ENCODE assay signal across 11 cellular contexts in genomic region chr6:136753624-136754023, GRCh38. TPM values are rescaled to one million over a fixed set of nuclear protein-coding genes. Genes with fewer than 3 reads are reported as not detected.
DNase-seq lines count a peak whose midpoint lies in the region; ATAC-seq and TF ChIP-seq lines count a peak whose summit lies in the region.
"Had no signal": no experiment of that assay in that cellular context is flagged by ENCODE, and none has a peak within 500 bp of the region (broad histone marks: within the 10 kb centered on the region; RNA-seq: fewer than 3 reads in every experiment).

No MANE protein-coding gene starts in this region.

- peak; percentile 53 to 74 (median 64) for DNase-seq in CD4-positive, alpha-beta T cell
- DNase-seq in activated CD4-positive, alpha-beta T cell treated with anti-CD3 and anti-CD28 coated beads, Interleukin-2, amount 10 ng/mL, durations not matched to agents 24 days and 14 days, result peak; percentile 92
- DNase-seq in activated naive CD4-positive, alpha-beta T cell treated with anti-CD3 and anti-CD28 coated beads, Interleukin-2, amount 50 U/mL, for 16 hours, result peak; percentile 59
- DNase-seq in stimulated activated CD4-positive, alpha-beta T cell treated with anti-CD3 and anti-CD28 coated beads, Interleukin-12 subunit alpha, Interleukin-12 subunit beta, amount 100 ng/mL, for 4 hours, result peak; percentile 27
- DNase-seq in testis, result no peak
- no peak for DNase-seq in HEK293T (ENCODE audit: extremely low spot score)
- DNase-seq: amniotic stem cell, NCI-H187 treated with DMSO at 0.1 percent for 48 hours had no signal

- no peak overlapping the region for H3K27ac ChIP-seq in CD4-positive, alpha-beta T cell (ENCODE audit: low read depth, low read length)
- no peak overlapping the region for H3K27ac ChIP-seq in testis
- H3K27ac ChIP-seq: RWPE1 had no signal

- H3K4me3 Mint-ChIP-seq in CD4-positive, alpha-beta T cell, result peak overlapping the region; percentile 7
- peak overlapping the region; percentile 58 for H3K4me3 Mint-ChIP-seq in activated CD4-positive, alpha-beta T cell treated with anti-CD3 and anti-CD28 coated beads, Interleukin-2, amount 10 ng/mL, durations not matched to agents 24 days and 14 days

- H3K27me3 ChIP-seq in CD4-positive, alpha-beta T cell (ENCODE audit: control insufficient read depth, insufficient read depth, low read length), result no peaks in the 10 kb centered on the region
- H3K27me3 ChIP-seq in testis, result no peaks in the 10 kb centered on the region

- H3K27me3 Mint-ChIP-seq in CD4-positive, alpha-beta T cell, result no peaks in the 10 kb centered on the region
- no peaks in the 10 kb centered on the region for H3K27me3 Mint-ChIP-seq in activated CD4-positive, alpha-beta T cell treated with anti-CD3 and anti-CD28 coated beads, Interleukin-2, amount 10 ng/mL, durations not matched to agents 24 days and 14 days

- TF ChIP-seq CTCF in CD4-positive, alpha-beta T cell (IDR thresholded peaks at IDR 0.05), result no peak
- no peak for TF ChIP-seq CTCF in testis (IDR thresholded peaks at IDR 0.05)

- intact Hi-C loops in CD4-positive, alpha-beta T cell (cut with DNase I, micrococcal nuclease), result loop anchor here in 1 of 2 experiments (1.0 kb wide), 1 partner anchor 39 kb away; the partner anchor contains the start of gene MAP3K5
- intact Hi-C loops in activated CD4-positive, alpha-beta T cell treated with anti-CD3 and anti-CD28 coated beads, Interleukin-2, amount 10 ng/mL, durations not matched to agents 24 days and 14 days (cut with micrococcal nuclease), result loop anchor here (1.0 kb wide), 1 partner anchor 9 kb away; no protein-coding TSS in a partner anchor
- intact Hi-C loops in testis (cut with DNase I; ENCODE audit: low total_unique reads), result no loop called here

- POLR2A ChIA-PET in CD4-positive, alpha-beta T cell (lab: Charles Lee), result interaction anchor here (1.0 to 8.5 kb wide), 6 partner anchors 10 to 463 kb away, joined by 3 to 110 read pairs (median 4); partner anchors contain the start of gene MAP3K5
- POLR2A ChIA-PET in HEK293T (lab: Yijun Ruan, JAX), result no interaction called here

- ATAC-seq in CD4-positive, alpha-beta T cell (ENCODE audit: poor library complexity), result peak; percentile 89
- no peak for ATAC-seq in GM21529 (IDR thresholded peaks at IDR 0.05; ENCODE audit: unreplicated experiment)
- ATAC-seq in GM21526 (IDR thresholded peaks at IDR 0.05; ENCODE audit: low FRiP score, unreplicated experiment), result no peak

- no peaks in the 10 kb centered on the region for H3K9me3 Mint-ChIP-seq in CD4-positive, alpha-beta T cell
- H3K9me3 Mint-ChIP-seq in activated CD4-positive, alpha-beta T cell treated with anti-CD3 and anti-CD28 coated beads, Interleukin-2, amount 10 ng/mL, durations not matched to agents 24 days and 14 days, result no peaks in the 10 kb centered on the region

- WGBS in testis, 2 donors, result 84 to 88% methylated on average over 7 of the region's 7 CpGs

- no peaks in the 10 kb centered on the region for H3K36me3 ChIP-seq in testis (ENCODE audit: low read depth, missing control alignments)

- no peak overlapping the region for H3K4me3 ChIP-seq in testis

- peak overlapping the region; percentile 74 for H3K27ac Mint-ChIP-seq in CD4-positive, alpha-beta T cell
- H3K27ac Mint-ChIP-seq in activated CD4-positive, alpha-beta T cell treated with anti-CD3 and anti-CD28 coated beads, Interleukin-2, amount 10 ng/mL, durations not matched to agents 24 days and 14 days, result peak overlapping the region; percentile 60

- H3K36me3 Mint-ChIP-seq in CD4-positive, alpha-beta T cell (ENCODE audit: low read depth), result no peaks in the 10 kb centered on the region
- H3K36me3 Mint-ChIP-seq in activated CD4-positive, alpha-beta T cell treated with anti-CD3 and anti-CD28 coated beads, Interleukin-2, amount 10 ng/mL, durations not matched to agents 24 days and 14 days (ENCODE audit: low read depth), result peaks cover 7% of the 10 kb centered on the region

- no peak for TF ChIP-seq POLR2A in testis (IDR thresholded peaks at IDR 0.05)

- H3K4me1 ChIP-seq in testis, result peaks cover 13% of the 10 kb centered on the region

- peaks cover 76% of the 10 kb centered on the region for H3K4me1 Mint-ChIP-seq in CD4-positive, alpha-beta T cell (ENCODE audit: low read depth)
- peaks cover 73% of the 10 kb centered on the region for H3K4me1 Mint-ChIP-seq in activated CD4-positive, alpha-beta T cell treated with anti-CD3 and anti-CD28 coated beads, Interleukin-2, amount 10 ng/mL, durations not matched to agents 24 days and 14 days

- CTCF ChIA-PET in CD4-positive, alpha-beta T cell (lab: Charles Lee), result interaction anchor here (1.0 to 4.2 kb wide), 5 partner anchors 9 to 110 kb away, joined by 3 to 28 read pairs (median 3); partner anchors contain the start of gene MAP3K5
- CTCF ChIA-PET in HEK293T (lab: Yijun Ruan, JAX), result interaction anchor here (1.3 kb wide), 1 partner anchor 39 kb away, joined by 3 read pairs; the partner anchor contains the start of gene MAP3K5

- no peaks in the 10 kb centered on the region for H3K9me3 ChIP-seq in CD4-positive, alpha-beta T cell (ENCODE audit: control insufficient read depth, low read length)
- no peaks in the 10 kb centered on the region for H3K9me3 ChIP-seq in testis

TF ChIP-seq in HEK293T, 16 proteins besides CTCF, POLR2A, EP300 and RAD21:
- TF ChIP-seq ELF4 (IDR thresholded peaks at IDR 0.05) (no peak), FOXA1 (IDR thresholded peaks at IDR 0.05) (no peak), TARDBP (IDR thresholded peaks at IDR 0.05) (no peak)
- TF ChIP-seq, protein P1, sequence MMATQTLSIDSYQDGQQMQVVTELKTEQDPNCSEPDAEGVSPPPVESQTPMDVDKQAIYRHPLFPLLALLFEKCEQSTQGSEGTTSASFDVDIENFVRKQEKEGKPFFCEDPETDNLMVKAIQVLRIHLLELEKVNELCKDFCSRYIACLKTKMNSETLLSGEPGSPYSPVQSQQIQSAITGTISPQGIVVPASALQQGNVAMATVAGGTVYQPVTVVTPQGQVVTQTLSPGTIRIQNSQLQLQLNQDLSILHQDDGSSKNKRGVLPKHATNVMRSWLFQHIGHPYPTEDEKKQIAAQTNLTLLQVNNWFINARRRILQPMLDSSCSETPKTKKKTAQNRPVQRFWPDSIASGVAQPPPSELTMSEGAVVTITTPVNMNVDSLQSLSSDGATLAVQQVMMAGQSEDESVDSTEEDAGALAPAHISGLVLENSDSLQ (IDR thresholded peaks at IDR 0.05), result no peak

RNA-seq across cellular contexts. Expression of gene MAP3K5, which starts 38.7 kb away (rescaled TPM):
- 10 to 100 TPM; 12.9 to 14.1 TPM for total RNA-seq in CD4-positive, alpha-beta T cell
- total RNA-seq in activated CD4-positive, alpha-beta T cell treated with anti-CD3 and anti-CD28 coated beads, Interleukin-2, amount 10 ng/mL, durations not matched to agents 24 days and 14 days, result 8.7 and 8.8 TPM in 2 replicates
- total RNA-seq in testis, result 10 to 100 TPM; 46.1 to 55.3 TPM
- polyA plus RNA-seq in testis (ENCODE audit: insufficient read depth, low read depth, low replicate concordance), result 21.3 TPM

Comparison
In these comparisons a context has a peak if more than half of its experiments do, and no peak if none do; other contexts are left out.
1. DNase-seq: peak in CD4-positive, alpha-beta T cell (10 of 10), activated CD4-positive, alpha-beta T cell treated with anti-CD3 and anti-CD28 coated beads, Interleukin-2, amount 10 ng/mL, durations not matched to agents 24 days and 14 days (single experiment), activated naive CD4-positive, alpha-beta T cell treated with anti-CD3 and anti-CD28 coated beads, Interleukin-2, amount 50 U/mL, for 16 hours (single experiment) and stimulated activated CD4-positive, alpha-beta T cell treated with anti-CD3 and anti-CD28 coated beads, Interleukin-12 subunit alpha, Interleukin-12 subunit beta, amount 100 ng/mL, for 4 hours (single experiment); none in testis (single experiment) and HEK293T (single experiment).